Comparison of ENCODE assay signal across 8 cellular contexts in genomic region chr1:167797005-167797404, GRCh38.
A peak's percentile ranks its signal among the peaks of the same experiment; 100 is the strongest.
DNase-seq lines count a peak whose midpoint lies in the region; ATAC-seq and TF ChIP-seq lines count a peak whose summit lies in the region.

No MANE protein-coding gene starts in this region.

- intact Hi-C loops in right cardiac atrium (cut with DNase I), result loop anchor here in 1 of 4 donors (5.0 kb wide), 1 partner anchor 75 kb away; the partner anchor contains the start of gene MPZL1
- intact Hi-C loops in sciatic nerve (cut with DNase I), result loop anchor here (10.0 kb wide), 1 partner anchor 72 kb away; the partner anchor contains the start of gene MPZL1

- TF ChIP-seq CTCF in GM13976 (IDR thresholded peaks at IDR 0.05; ENCODE audit: borderline replicate concordance, control extremely low read depth, extremely low read depth, insufficient read depth, missing control alignments), result no peak

- H3K27ac Mint-ChIP-seq in activated naive CD8-positive, alpha-beta T cell treated with anti-CD3 and anti-CD28 coated beads, Interleukin-2, amount 50 U/mL, for 24 hours, result peak overlapping the region; percentile 1

- H3K36me3 Mint-ChIP-seq in activated naive CD8-positive, alpha-beta T cell treated with anti-CD3 and anti-CD28 coated beads, Interleukin-2, amount 50 U/mL, for 24 hours (ENCODE audit: low read depth), result no peaks in the 10 kb centered on the region

- WGBS in right cardiac atrium, result 2% methylated on average over 2 of the region's 2 CpGs

- in situ Hi-C loops in GM13976 (cut with MboI; ENCODE audit: low sequenced_read_pairs, unreplicated experiment), result no loop called here

- peak overlapping the region; percentile 91 for H3K27ac ChIP-seq in right cardiac atrium (ENCODE audit: low read length)

- H3K27me3 ChIP-seq in right cardiac atrium (ENCODE audit: control insufficient read depth, insufficient read depth), result no peaks in the 10 kb centered on the region

- H3K27me3 Mint-ChIP-seq in activated naive CD8-positive, alpha-beta T cell treated with anti-CD3 and anti-CD28 coated beads, Interleukin-2, amount 50 U/mL, for 24 hours, result no peaks in the 10 kb centered on the region

- H3K4me1 Mint-ChIP-seq in activated naive CD8-positive, alpha-beta T cell treated with anti-CD3 and anti-CD28 coated beads, Interleukin-2, amount 50 U/mL, for 24 hours, result peaks cover 10% of the 10 kb centered on the region

- no peaks in the 10 kb centered on the region for H3K9me3 ChIP-seq in right cardiac atrium (ENCODE audit: control insufficient read depth, low read length)

- peak; percentile 74 for ATAC-seq in activated naive CD8-positive, alpha-beta T cell treated with anti-CD3 and anti-CD28 coated beads, Interleukin-2, amount 50 U/mL, for 24 hours
- ATAC-seq in right cardiac atrium (peak; percentile 98 to 99), sciatic nerve (peak; percentile 97), HG02840 (IDR thresholded peaks at IDR 0.05; ENCODE audit: low FRiP score, unreplicated experiment) (no peak)

- no peak overlapping the region for H3K4me3 ChIP-seq in right cardiac atrium (ENCODE audit: low read length)

- DNase-seq in stimulated activated CD4-positive, alpha-beta T cell treated with anti-CD3 and anti-CD28 coated beads, Interleukin-15, amount 100 ng/mL, for 24 hours, result peak; percentile 29
- no peak for DNase-seq in stimulated activated CD4-positive, alpha-beta T cell treated with anti-CD3 and anti-CD28 coated beads, Interleukin-4, amount 100 ng/mL, for 24 hours
- DNase-seq in activated naive CD8-positive, alpha-beta T cell treated with anti-CD3 and anti-CD28 coated beads, Interleukin-2, amount 50 U/mL, for 24 hours, result no peak
- DNase-seq in right cardiac atrium, result peak; percentile 81 to 89 (median 84)
- peak; percentile 78 for DNase-seq in sciatic nerve (ENCODE audit: low spot score)
- no peak for DNase-seq in NCI-H345 treated with DMSO at 0.1 percent for 48 hours (lab: John Stamatoyannopoulos, UW; ENCODE audit: unreplicated experiment)
- no peak for DNase-seq in GM13976 (ENCODE audit: low spot score)

- H3K4me1 ChIP-seq in right cardiac atrium (ENCODE audit: control insufficient read depth, insufficient read depth, low read length), result no peaks in the 10 kb centered on the region

- H3K9me3 Mint-ChIP-seq in activated naive CD8-positive, alpha-beta T cell treated with anti-CD3 and anti-CD28 coated beads, Interleukin-2, amount 50 U/mL, for 24 hours, result no peaks in the 10 kb centered on the region

- no peak overlapping the region for H3K4me3 Mint-ChIP-seq in activated naive CD8-positive, alpha-beta T cell treated with anti-CD3 and anti-CD28 coated beads, Interleukin-2, amount 50 U/mL, for 24 hours

Comparison
In these comparisons a context has a peak if more than half of its experiments do, and no peak if none do; other contexts are left out.
1. DNase-seq: peak in stimulated activated CD4-positive, alpha-beta T cell treated with anti-CD3 and anti-CD28 coated beads, Interleukin-15, amount 100 ng/mL, for 24 hours (single experiment), right cardiac atrium (3 of 3) and sciatic nerve (single experiment); none in stimulated activated CD4-positive, alpha-beta T cell treated with anti-CD3 and anti-CD28 coated beads, Interleukin-4, amount 100 ng/mL, for 24 hours (single experiment), activated naive CD8-positive, alpha-beta T cell treated with anti-CD3 and anti-CD28 coated beads, Interleukin-2, amount 50 U/mL, for 24 hours (single experiment), NCI-H345 treated with DMSO at 0.1 percent for 48 hours (single experiment) and GM13976 (single experiment).